ENCODE assay signal across 20 cellular contexts in genomic region chr19:54460230-54461005, GRCh38. TPM values are rescaled to one million over a fixed set of nuclear protein-coding genes. Genes with fewer than 3 reads are reported as not detected.
DNase-seq lines count a peak whose midpoint lies in the region; ATAC-seq and TF ChIP-seq lines count a peak whose summit lies in the region.
"Had no signal": no experiment of that assay in that cellular context is flagged by ENCODE, and none has a peak within 500 bp of the region (broad histone marks: within the 10 kb centered on the region; RNA-seq: fewer than 3 reads in every experiment).

No MANE protein-coding gene starts in this region.

- 79% methylated on average over 35 of the region's 39 CpGs; no CpG with 5 or more reads in 1 of the 2 donors for WGBS in transverse colon (ENCODE audit: low coverage in 1 of 2), 2 donors

- no peak for TF ChIP-seq EP300 in transverse colon (IDR thresholded peaks at IDR 0.05; ENCODE audit: low read depth)

- peaks cover 2% of the 10 kb centered on the region for H3K27me3 Mint-ChIP-seq in activated naive CD8-positive, alpha-beta T cell treated with anti-CD3 and anti-CD28 coated beads, Interleukin-2, amount 50 U/mL, for 24 hours
- H3K27me3 Mint-ChIP-seq in activated naive CD8-positive, alpha-beta T cell treated with anti-CD3 and anti-CD28 coated beads for 36 hours, result peaks cover 3% of the 10 kb centered on the region
- H3K27me3 Mint-ChIP-seq in WTC11 (ENCODE audit: low read depth) (peaks cover 3% of the 10 kb centered on the region; the same call in 1 of the 2 replicates), mesothelial cell of epicardium (ENCODE audit: low read depth) (no peaks in the 10 kb centered on the region)
- H3K27me3 Mint-ChIP-seq: activated CD4-positive, alpha-beta T cell treated with anti-CD3 and anti-CD28 coated beads for 36 hours had no signal

- peaks cover 0 to 54% (median 21%) of the 10 kb centered on the region in 4 donors for H3K36me3 ChIP-seq in transverse colon

- no peak overlapping the region for H3K4me3 ChIP-seq in transverse colon
- H3K4me3 ChIP-seq: vagina had no signal

- no peak for TF ChIP-seq CTCF in WTC11 (IDR thresholded peaks at IDR 0.05)
- no peak for TF ChIP-seq CTCF in mesothelial cell of epicardium (IDR thresholded peaks at IDR 0.05; ENCODE audit: unreplicated experiment)
- no peak for TF ChIP-seq CTCF in transverse colon (IDR thresholded peaks at IDR 0.05)

- intact Hi-C loops in transverse colon (cut with DNase I; ENCODE audit: low total_unique reads), result no loop called here

- H3K4me1 Mint-ChIP-seq in activated naive CD8-positive, alpha-beta T cell treated with anti-CD3 and anti-CD28 coated beads, Interleukin-2, amount 50 U/mL, for 24 hours, result peaks cover 36% of the 10 kb centered on the region
- H3K4me1 Mint-ChIP-seq in activated naive CD8-positive, alpha-beta T cell treated with anti-CD3 and anti-CD28 coated beads for 36 hours, result peaks cover 27% of the 10 kb centered on the region
- H3K4me1 Mint-ChIP-seq in WTC11, result peaks cover 7% of the 10 kb centered on the region
- H3K4me1 Mint-ChIP-seq in mesothelial cell of epicardium, result peaks cover 21% of the 10 kb centered on the region

- H3K4me1 ChIP-seq in transverse colon, result peaks cover 6 to 44% (median 31%) of the 10 kb centered on the region in 4 donors

- ATAC-seq in activated naive CD8-positive, alpha-beta T cell treated with anti-CD3 and anti-CD28 coated beads, Interleukin-2, amount 50 U/mL, for 24 hours, result no peak
- ATAC-seq in WTC11, result no peak
- ATAC-seq: activated CD4-positive, alpha-beta T cell treated with anti-CD3 and anti-CD28 coated beads for 36 hours; left lobe of liver; stimulated activated naive CD8-positive, alpha-beta T cell treated with anti-CD3 and anti-CD28 coated beads, Interleukin-15, Interleukin-2, amounts not matched to agents 100 U/mL and 50 U/mL, for 24 hours had no signal

- DNase-seq in activated naive CD8-positive, alpha-beta T cell treated with anti-CD3 and anti-CD28 coated beads, Interleukin-2, amount 50 U/mL, for 24 hours, result no peak
- DNase-seq in activated naive CD8-positive, alpha-beta T cell treated with anti-CD3 and anti-CD28 coated beads for 36 hours, result no peak
- DNase-seq in WTC11 (ENCODE audit: low spot score) (no peak), mesothelial cell of epicardium (ENCODE audit: low spot score in 2 of 2, unreplicated experiment in 2 of 2) (no peak), transverse colon (no peak), SHP77 treated with DMSO at 0.1 percent for 48 hours (lab: John Stamatoyannopoulos, UW) (no peak), HCEC 1CT (no peak)
- no peak for DNase-seq in activated CD8-positive, alpha-beta memory T cell treated with anti-CD3 and anti-CD28 coated beads for 24 hours
- DNase-seq: activated CD4-positive, alpha-beta T cell treated with anti-CD3 and anti-CD28 coated beads for 36 hours; effector memory CD4-positive, alpha-beta T cell; GDM1; GOT3; NCI-H2029 treated with DMSO at 0.1 percent for 48 hours; SIG-M5; stimulated activated naive CD8-positive, alpha-beta T cell treated with anti-CD3 and anti-CD28 coated beads, Interleukin-15, Interleukin-2, amounts not matched to agents 100 U/mL and 50 U/mL, for 24 hours; T1000 had no signal

- H3K4me3 Mint-ChIP-seq in activated naive CD8-positive, alpha-beta T cell treated with anti-CD3 and anti-CD28 coated beads, Interleukin-2, amount 50 U/mL, for 24 hours, result no peak overlapping the region
- H3K4me3 Mint-ChIP-seq in activated naive CD8-positive, alpha-beta T cell treated with anti-CD3 and anti-CD28 coated beads for 36 hours, result no peak overlapping the region
- H3K4me3 Mint-ChIP-seq in WTC11 (no peak overlapping the region), mesothelial cell of epicardium (no peak overlapping the region)

- H3K9me3 ChIP-seq in transverse colon, result no peaks in the 10 kb centered on the region
- H3K9me3 ChIP-seq: vagina had no signal

- no peaks in the 10 kb centered on the region for H3K9me3 Mint-ChIP-seq in activated naive CD8-positive, alpha-beta T cell treated with anti-CD3 and anti-CD28 coated beads, Interleukin-2, amount 50 U/mL, for 24 hours
- peaks cover 1% of the 10 kb centered on the region for H3K9me3 Mint-ChIP-seq in activated naive CD8-positive, alpha-beta T cell treated with anti-CD3 and anti-CD28 coated beads for 36 hours
- H3K9me3 Mint-ChIP-seq in WTC11 (no peaks in the 10 kb centered on the region), mesothelial cell of epicardium (no peaks in the 10 kb centered on the region)

- H3K27ac ChIP-seq in transverse colon, result peak overlapping the region; percentile 96 to 99 (median 98)
- H3K27ac ChIP-seq: vagina had no signal

- CTCF ChIA-PET in WTC11 (lab: Charles Lee), result interaction anchor here (0.5 to 1.2 kb wide), 3 partner anchors 30 to 430 kb away, joined by 3 to 5 read pairs (median 3); no protein-coding TSS in a partner anchor

- no peak for TF ChIP-seq POLR2A in transverse colon (IDR thresholded peaks at IDR 0.05)

- peak overlapping the region; percentile 45 for H3K27ac Mint-ChIP-seq in activated naive CD8-positive, alpha-beta T cell treated with anti-CD3 and anti-CD28 coated beads, Interleukin-2, amount 50 U/mL, for 24 hours
- H3K27ac Mint-ChIP-seq in activated naive CD8-positive, alpha-beta T cell treated with anti-CD3 and anti-CD28 coated beads for 36 hours, result no peak overlapping the region
- H3K27ac Mint-ChIP-seq in WTC11, result no peak overlapping the region
- H3K27ac Mint-ChIP-seq in mesothelial cell of epicardium, result peak overlapping the region; percentile 16

- peaks cover 29% of the 10 kb centered on the region for H3K36me3 Mint-ChIP-seq in activated naive CD8-positive, alpha-beta T cell treated with anti-CD3 and anti-CD28 coated beads, Interleukin-2, amount 50 U/mL, for 24 hours (ENCODE audit: low read depth)
- H3K36me3 Mint-ChIP-seq in activated naive CD8-positive, alpha-beta T cell treated with anti-CD3 and anti-CD28 coated beads for 36 hours, result peaks cover 15% of the 10 kb centered on the region
- H3K36me3 Mint-ChIP-seq in WTC11 (peaks cover 39% of the 10 kb centered on the region), mesothelial cell of epicardium (peaks cover 20% of the 10 kb centered on the region)

- no peaks in the 10 kb centered on the region for H3K27me3 ChIP-seq in transverse colon
- H3K27me3 ChIP-seq: vagina had no signal

- POLR2A ChIA-PET in WTC11 (lab: Charles Lee), result interaction anchor here (0.9 kb wide), 1 partner anchor 12 kb away, joined by 4 read pairs; the partner anchor contains the start of gene LENG8

- in situ Hi-C loops in transverse colon (cut with MboI; ENCODE audit: low pct_ligation_motif_present in 1 of 4, low pct_unique_long_range_greater_than_20kb in 1 of 4, low sequenced_read_pairs in 3 of 4), result no loop called here

TF ChIP-seq in WTC11, 78 proteins besides CTCF, POLR2A, EP300 and RAD21:
- TF ChIP-seq ATF1 (CRISPR knock-in tag; IDR thresholded peaks at IDR 0.05) (no peak), ZNF121 (CRISPR knock-in tag; IDR thresholded peaks at IDR 0.05) (peak; percentile 67)
TF ChIP-seq in WTC11: peak in this region for 1.

RNA-seq across cellular contexts. Expression of gene LENG9, which starts 3.2 kb away (rescaled TPM):
- total RNA-seq in activated naive CD8-positive, alpha-beta T cell treated with anti-CD3 and anti-CD28 coated beads for 36 hours, result 1 to 10 TPM; 4.3 to 4.9 TPM
- total RNA-seq in WTC11 (2021) (6.1 to 7.5 TPM (median 6.9 TPM) in 3 replicates), mesothelial cell of epicardium (5.5 to 6.8 TPM (median 5.8 TPM) in 3 replicates), transverse colon (10 to 100 TPM in 3 of 4 donors, 1 to 10 TPM in 1; 1.1 to 16.5 (median 12.3) TPM)

RNA-seq across cellular contexts. Expression of gene LENG8, which starts 11.4 kb away (rescaled TPM):
- total RNA-seq in activated naive CD8-positive, alpha-beta T cell treated with anti-CD3 and anti-CD28 coated beads for 36 hours, result 100 to 1,000 TPM; 101 to 108 TPM
- 175 to 187 TPM (median 187 TPM) in 3 replicates for total RNA-seq in WTC11 (2021)
- total RNA-seq in mesothelial cell of epicardium, result 296 to 312 TPM (median 307 TPM) in 3 replicates
- total RNA-seq in transverse colon, result 1,000 to 10,000 TPM in 1 of 4 donors, 100 to 1,000 TPM in 3; 194 to 1,037 (median 566) TPM

RNA-seq across cellular contexts. Expression of gene CDC42EP5, which starts 12.7 kb away (rescaled TPM):
- under 1 TPM in 1 of 2 experiments, not detected in 1; 0.34 TPM for total RNA-seq in activated naive CD8-positive, alpha-beta T cell treated with anti-CD3 and anti-CD28 coated beads for 36 hours
- total RNA-seq in WTC11 (2021) (11.5 to 19.8 TPM (median 18.3 TPM) in 3 replicates), mesothelial cell of epicardium (114 to 126 TPM (median 115 TPM) in 3 replicates), transverse colon (100 to 1,000 TPM; 210 to 231 (median 214) TPM)

RNA-seq across cellular contexts. Expression of gene LAIR2, which starts 42.2 kb away (rescaled TPM):
- 1 to 10 TPM; 1.8 to 2.4 TPM for total RNA-seq in activated naive CD8-positive, alpha-beta T cell treated with anti-CD3 and anti-CD28 coated beads for 36 hours
- total RNA-seq in WTC11 (2021), result not detected in 3 replicates
- not detected in 3 replicates for total RNA-seq in mesothelial cell of epicardium
- total RNA-seq in transverse colon, result 1 to 10 TPM in 1 of 4 donors, not detected in 3; 3.2 TPM
- total RNA-seq: fibroblast of villous mesenchyme, left lobe of liver, NCI-H460, vagina had no signal

RNA-seq across cellular contexts. Expression of gene TTYH1, which starts 45.2 kb away (rescaled TPM):
- total RNA-seq in activated naive CD8-positive, alpha-beta T cell treated with anti-CD3 and anti-CD28 coated beads for 36 hours, result 1 to 10 TPM in 1 of 2 experiments, under 1 TPM in 1; 0.98 to 1.8 TPM
- total RNA-seq in WTC11 (2021) (35.9 to 38.2 TPM (median 37.1 TPM) in 3 replicates), mesothelial cell of epicardium (4.2 to 6.0 TPM (median 5.2 TPM) in 3 replicates), transverse colon (1 to 10 TPM; 1.1 to 7.5 (median 3.0) TPM)
- total RNA-seq: fibroblast of villous mesenchyme, NCI-H460 had no signal

Comparison
In these comparisons a context has a peak if more than half of its experiments do, and no peak if none do; other contexts are left out.
1. H3K27ac Mint-ChIP-seq: peak in activated naive CD8-positive, alpha-beta T cell treated with anti-CD3 and anti-CD28 coated beads, Interleukin-2, amount 50 U/mL, for 24 hours (single experiment) and mesothelial cell of epicardium (single experiment); none in activated naive CD8-positive, alpha-beta T cell treated with anti-CD3 and anti-CD28 coated beads for 36 hours (single experiment) and WTC11 (single experiment).